ENCODE assay signal across 1 cellular context in the genomic region with DNA sequence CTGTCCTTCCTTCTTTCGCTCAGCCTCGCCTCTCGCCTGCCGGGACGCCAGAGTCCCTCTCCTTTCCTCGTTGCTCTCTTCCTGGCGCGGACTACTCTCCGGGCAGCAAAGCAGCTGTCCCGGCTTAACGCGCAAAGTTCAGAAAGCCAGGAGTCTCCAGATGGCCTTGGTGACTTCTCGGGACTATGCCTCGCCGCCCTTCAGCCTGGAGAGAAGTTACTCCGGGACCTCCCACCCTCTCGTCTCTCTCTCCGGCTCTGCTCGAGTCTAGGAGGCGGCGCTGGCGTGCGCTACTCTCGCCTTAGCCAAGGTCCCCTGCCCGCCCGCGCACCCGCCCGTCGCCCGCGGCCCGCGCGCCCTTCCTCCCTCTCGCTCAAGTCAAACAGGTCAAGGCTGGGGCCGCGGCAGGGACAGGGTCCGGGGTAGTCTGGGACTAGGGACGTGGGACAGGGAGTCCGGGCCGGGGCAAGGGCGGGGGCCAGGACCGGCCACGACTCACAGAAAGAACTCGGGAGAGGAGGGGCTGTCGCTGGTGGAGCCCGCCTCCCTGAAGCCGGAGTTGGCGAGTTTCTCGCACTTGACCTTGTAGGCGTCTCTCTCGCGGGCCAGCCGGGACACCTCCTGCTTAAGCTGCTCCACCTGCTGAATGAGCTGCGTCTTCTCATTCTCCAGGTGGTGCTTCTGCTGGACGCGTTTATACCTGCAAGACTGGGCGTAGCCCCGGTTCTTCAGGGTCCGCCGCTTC.
TF ChIP-seq lines count a peak whose summit lies in the region.

No MANE protein-coding gene starts in this region.

TF ChIP-seq in HEK293, 187 proteins besides CTCF, POLR2A, EP300 and RAD21 (continued from another document):
- TF ChIP-seq, protein P1, sequence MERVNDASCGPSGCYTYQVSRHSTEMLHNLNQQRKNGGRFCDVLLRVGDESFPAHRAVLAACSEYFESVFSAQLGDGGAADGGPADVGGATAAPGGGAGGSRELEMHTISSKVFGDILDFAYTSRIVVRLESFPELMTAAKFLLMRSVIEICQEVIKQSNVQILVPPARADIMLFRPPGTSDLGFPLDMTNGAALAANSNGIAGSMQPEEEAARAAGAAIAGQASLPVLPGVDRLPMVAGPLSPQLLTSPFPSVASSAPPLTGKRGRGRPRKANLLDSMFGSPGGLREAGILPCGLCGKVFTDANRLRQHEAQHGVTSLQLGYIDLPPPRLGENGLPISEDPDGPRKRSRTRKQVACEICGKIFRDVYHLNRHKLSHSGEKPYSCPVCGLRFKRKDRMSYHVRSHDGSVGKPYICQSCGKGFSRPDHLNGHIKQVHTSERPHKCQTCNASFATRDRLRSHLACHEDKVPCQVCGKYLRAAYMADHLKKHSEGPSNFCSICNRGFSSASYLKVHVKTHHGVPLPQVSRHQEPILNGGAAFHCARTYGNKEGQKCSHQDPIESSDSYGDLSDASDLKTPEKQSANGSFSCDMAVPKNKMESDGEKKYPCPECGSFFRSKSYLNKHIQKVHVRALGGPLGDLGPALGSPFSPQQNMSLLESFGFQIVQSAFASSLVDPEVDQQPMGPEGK (tag by site-specific recombination; IDR thresholded peaks at IDR 0.05) = peak; percentile 38; the same call in 1 of the 2 replicates
- TF ChIP-seq ZNF24 (tag by site-specific recombination; IDR thresholded peaks at IDR 0.05) = no peak
